Comparison of ENCODE assay signal across 1 cellular context in genomic region chr16:66369055-66369592, GRCh38.
TF ChIP-seq lines count a peak whose summit lies in the region.

No MANE protein-coding gene starts in this region.

TF ChIP-seq in GM12878, 131 proteins besides CTCF, POLR2A, EP300 and RAD21:
- TF ChIP-seq E2F8 (IDR thresholded peaks at IDR 0.05; ENCODE audit: low read depth, partially characterized antibody) (no peak), ZBED1 (IDR thresholded peaks at IDR 0.05; ENCODE audit: borderline replicate concordance) (no peak), JUNB (IDR thresholded peaks at IDR 0.05) (no peak), ZNF622 (IDR thresholded peaks at IDR 0.05) (no peak)
